Comparison of ENCODE assay signal across 10 cellular contexts in the genomic region with DNA sequence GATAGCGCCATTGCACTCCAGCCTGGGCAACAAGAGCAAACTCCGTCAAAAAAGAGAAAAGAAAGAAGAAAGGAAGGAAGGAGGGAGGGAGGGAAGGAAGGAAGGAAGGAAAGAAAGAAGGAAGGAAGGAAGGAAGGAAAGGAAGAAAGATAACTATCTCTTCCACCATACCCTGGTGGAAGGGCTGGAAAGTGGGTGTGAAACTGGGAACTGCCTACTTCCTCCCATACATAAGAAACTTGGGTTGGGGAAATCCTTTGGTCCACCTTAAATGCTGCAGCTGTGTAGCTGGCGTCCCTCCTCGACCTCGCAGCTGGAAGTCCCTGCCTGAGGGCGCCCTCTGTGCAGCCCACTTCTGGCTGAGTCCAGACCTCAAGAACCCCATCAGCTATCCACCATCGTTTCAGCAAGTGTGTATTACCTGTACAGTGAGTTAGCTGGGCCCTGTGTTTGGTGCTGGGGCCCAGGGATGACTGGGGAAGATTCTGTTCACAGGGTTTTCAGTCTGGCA. TPM values are rescaled to one million over a fixed set of nuclear protein-coding genes. Genes with fewer than 3 reads are reported as not detected.
A peak's percentile ranks its signal among the peaks of the same experiment; 100 is the strongest.
DNase-seq lines count a peak whose midpoint lies in the region; ATAC-seq lines count a peak whose summit lies in the region.
"Had no signal": no experiment of that assay in that cellular context is flagged by ENCODE, and none has a peak within 500 bp of the region (broad histone marks: within the 10 kb centered on the region; RNA-seq: fewer than 3 reads in every experiment).

No MANE protein-coding gene starts in this region.

- DNase-seq in AG08396 (ENCODE audit: low spot score) (peak; percentile 15), GM23248 (peak; percentile 32), anterior cingulate cortex (lab: John Stamatoyannopoulos, UW) (peak in 34 of 58 donors; percentile 3 to 60 (median 26)), left kidney (ENCODE audit: low read depth, low spot score) (peak; percentile 58), GDM1 (lab: John Stamatoyannopoulos, UW) (no peak), posterior vena cava (ENCODE audit: low spot score) (no peak), GF-D8 (lab: John Stamatoyannopoulos, UW) (no peak)
- DNase-seq: activated T-cell treated with anti-CD3 and anti-CD28 coated beads, Interleukin-2, amount 50 U/mL, for 4 hours had no signal

- H3K27me3 ChIP-seq in GM23248 (replicated peaks; ENCODE audit: insufficient read depth) = no peaks in the 10 kb centered on the region

- no peaks in the 10 kb centered on the region for H3K9me2 ChIP-seq in GM23248 (ENCODE audit: insufficient read depth)

- no peaks in the 10 kb centered on the region for H3K9me3 ChIP-seq in GM23248 (ENCODE audit: low read depth)

- H3K4me3 ChIP-seq in GM23248 = no peak overlapping the region

- peaks cover 17% of the 10 kb centered on the region; the same call in 1 of the 2 replicates for H3F3A ChIP-seq in GM23248 (ENCODE audit: insufficient read depth)

- no peak overlapping the region for H3K27ac ChIP-seq in GM23248

- no peak overlapping the region for H3K9ac ChIP-seq in GM23248

- intact Hi-C loops in posterior vena cava (cut with DNase I) = no loop called here

- H3K36me3 ChIP-seq in GM23248 (ENCODE audit: low read depth) = no peaks in the 10 kb centered on the region

- no peaks in the 10 kb centered on the region for H4K20me1 ChIP-seq in GM23248 (ENCODE audit: insufficient read depth)

- no peak overlapping the region for H2AFZ ChIP-seq in GM23248

- no peak for ATAC-seq in HG03460 (IDR thresholded peaks at IDR 0.05; ENCODE audit: unreplicated experiment)
- ATAC-seq: activated T-cell treated with anti-CD3 and anti-CD28 coated beads, Interleukin-2, amount 50 U/mL, for 4 hours had no signal

- H3K4me2 ChIP-seq in GM23248 (ENCODE audit: unreplicated experiment) = peak overlapping the region; percentile 32

- in situ Hi-C loops in GM23248 (cut with MboI) = no loop called here

- WGBS in GM23248 (ENCODE audit: low coverage in 1 of 2, low lambda C conversion rate in 2 of 2, missing lambda C conversion rate in 2 of 2), 2 experiments = 41 to 44% methylated on average over 7 of the region's 7 CpGs

- peaks cover 20% of the 10 kb centered on the region for H3K4me1 ChIP-seq in GM23248 (ENCODE audit: insufficient read depth)

- H3K79me2 ChIP-seq in GM23248 (ENCODE audit: insufficient read depth) = no peaks in the 10 kb centered on the region

RNA-seq across cellular contexts. Expression of gene FAM167B, which starts 4.6 kb away (rescaled TPM):
- 3.0 and 4.2 TPM in 2 replicates for total RNA-seq in GM23248 (2014; rRNA removed; shearing (Covaris generic))
- 5.0 and 5.1 TPM in 2 replicates for polyA plus RNA-seq in GM23248 (2016; fragmentation: Nextera tagmentation; extraction: Ambion mirVana)
- 1 to 10 TPM; 8.6 to 9.2 TPM for total RNA-seq in posterior vena cava
- total RNA-seq: Daoy had no signal

RNA-seq across cellular contexts. Expression of gene LCK, which starts 8.7 kb away (rescaled TPM):
- not detected in 2 replicates for total RNA-seq in GM23248 (2014; rRNA removed; shearing (Covaris generic))
- polyA plus RNA-seq in GM23248 (2016; fragmentation: Nextera tagmentation; extraction: Ambion mirVana) = 0.24 TPM in 1 of 2 replicates, not detected in the other
- total RNA-seq in posterior vena cava = 1 to 10 TPM; 1.1 to 1.3 TPM

RNA-seq across cellular contexts. Expression of gene EIF3I, which starts 20.2 kb away (rescaled TPM):
- total RNA-seq in GM23248 (2014; rRNA removed; shearing (Covaris generic)) = 266 and 286 TPM in 2 replicates
- polyA plus RNA-seq in GM23248 (2016; fragmentation: Nextera tagmentation; extraction: Ambion mirVana) = 259 and 265 TPM in 2 replicates
- total RNA-seq in posterior vena cava = 100 to 1,000 TPM; 117 to 131 TPM

RNA-seq across cellular contexts. Expression of gene TMEM234, which starts 20.2 kb away (rescaled TPM):
- 12.5 and 23.5 TPM in 2 replicates for total RNA-seq in GM23248 (2014; rRNA removed; shearing (Covaris generic))
- 25.6 and 26.1 TPM in 2 replicates for polyA plus RNA-seq in GM23248 (2016; fragmentation: Nextera tagmentation; extraction: Ambion mirVana)
- 10 to 100 TPM; 12.7 to 15.9 TPM for total RNA-seq in posterior vena cava

RNA-seq across cellular contexts. Expression of gene DCDC2B, which starts 33.5 kb away (rescaled TPM):
- total RNA-seq in GM23248 (2014; rRNA removed; shearing (Covaris generic)) = not detected in 2 replicates
- 0.21 and 0.25 TPM in 2 replicates for polyA plus RNA-seq in GM23248 (2016; fragmentation: Nextera tagmentation; extraction: Ambion mirVana)
- not detected for total RNA-seq in posterior vena cava
- total RNA-seq: activated T-cell treated with anti-CD3 and anti-CD28 coated beads, Interleukin-2, amount 50 U/mL, for 4 hours; Daoy had no signal

Comparison
In these comparisons a context has a peak if more than half of its experiments do, and no peak if none do; other contexts are left out.
1. DNase-seq: peak in AG08396 (single experiment), GM23248 (single experiment), anterior cingulate cortex (34 of 58) and left kidney (single experiment); none in GDM1 (single experiment), posterior vena cava (single experiment) and GF-D8 (single experiment).